In the genomic region with DNA sequence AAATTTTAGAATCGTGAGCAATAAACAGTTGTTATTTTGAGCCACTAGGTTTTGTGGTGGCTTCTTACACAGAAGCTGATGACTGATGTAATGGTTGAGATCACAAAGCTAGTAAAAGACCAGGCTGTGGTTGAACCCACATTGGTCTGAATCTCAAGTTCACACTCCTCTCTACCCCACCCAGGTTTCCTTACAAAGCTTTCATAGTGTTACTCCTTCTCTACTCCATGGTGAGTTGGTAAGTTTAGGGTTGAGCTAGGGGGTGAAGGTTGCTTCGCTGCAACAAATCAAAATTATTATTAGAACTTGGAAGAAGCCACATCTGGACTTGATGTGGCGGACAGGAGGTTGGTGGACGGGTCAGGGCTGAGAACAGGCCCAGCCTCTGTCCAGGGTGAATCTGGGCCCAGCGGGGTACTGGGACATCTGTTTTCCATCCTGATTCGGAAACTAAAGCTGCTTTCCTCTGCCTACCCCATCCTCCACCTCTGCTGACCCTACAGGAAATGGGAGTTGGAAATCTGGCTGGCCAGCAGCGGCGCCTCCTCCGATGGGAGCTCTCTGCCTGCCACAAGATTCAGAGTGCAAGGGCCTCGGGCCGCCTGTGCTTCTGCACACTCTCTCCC, we compare ENCODE assay signal across 11 cellular contexts.
DNase-seq lines count a peak whose midpoint lies in the region; ATAC-seq, FAIRE-seq and TF ChIP-seq lines count a peak whose summit lies in the region.
"Had no signal": no experiment of that assay in that cellular context is flagged by ENCODE, and none has a peak within 500 bp of the region (broad histone marks: within the 10 kb centered on the region; RNA-seq: fewer than 3 reads in every experiment).

No MANE protein-coding gene starts in this region.

- no peaks in the 10 kb centered on the region for H3K79me2 ChIP-seq in HepG2 (ENCODE audit: insufficient read depth, low read length)

- TF ChIP-seq CTCF in astrocyte of the spinal cord (IDR thresholded peaks at IDR 0.05; ENCODE audit: low read depth, low read length) (no peak), HepG2 (CRISPR knock-in tag; IDR thresholded peaks at IDR 0.05) (no peak), testis (IDR thresholded peaks at IDR 0.05) (no peak)

- TF ChIP-seq EP300 in HepG2 (IDR thresholded peaks at IDR 0.05; ENCODE audit: low read depth in 2 of 2, low read length in 2 of 2) (no peak), HepG2 (CRISPR knock-in tag; IDR thresholded peaks at IDR 0.05; ENCODE audit: borderline replicate concordance) (no peak)

- POLR2A ChIA-PET in HepG2 (lab: Yijun Ruan, JAX): interaction anchor here (1.1 to 2.6 kb wide), 3 partner anchors 20 to 161 kb away, joined by 4 to 19 read pairs (median 4); a partner anchor contains a TSS

- in situ Hi-C loops in astrocyte of the spinal cord (cut with HindIII; ENCODE audit: low sequenced_read_pairs) (no loop called here), HepG2 (cut with HindIII; ENCODE audit: extremely low pct_ligation_motif_present, low pct_unique_long_range_greater_than_20kb) (no loop called here)

- H3K4me3 ChIP-seq in astrocyte of the spinal cord (ENCODE audit: low read depth, low read length) (no peak overlapping the region), HepG2 (replicated peaks in 1 of 3; ENCODE audit: insufficient read depth in 1 of 3, low read depth in 2 of 3, low read length in 3 of 3) (no peak overlapping the region), testis (no peak overlapping the region)
- H3K4me3 ChIP-seq: A549, SK-N-MC, thoracic aorta had no signal

- peaks cover 50% of the 10 kb centered on the region for H3K4me1 ChIP-seq in HepG2 (ENCODE audit: insufficient read depth, low read length)
- peaks cover 6% of the 10 kb centered on the region for H3K4me1 ChIP-seq in testis

- BruUV-seq in HepG2 (replicated peaks; lab: Mats Ljungman, UMichigan): no TSS peak

- H3K36me3 ChIP-seq in HepG2 (replicated peaks in 1 of 2; ENCODE audit: control insufficient read depth in 1 of 2, insufficient read depth in 2 of 2, low read length in 2 of 2): no peaks in the 10 kb centered on the region
- H3K36me3 ChIP-seq in testis (ENCODE audit: low read depth, missing control alignments): no peaks in the 10 kb centered on the region
- H3K36me3 ChIP-seq: thoracic aorta had no signal

- no peak for FAIRE-seq in HepG2 (lab: Jason Lieb, UNC)
- FAIRE-seq: A549 had no signal

- TF ChIP-seq RAD21 in HepG2 (CRISPR knock-in tag; IDR thresholded peaks at IDR 0.05): no peak

- no peak overlapping the region for H3K4me2 ChIP-seq in HepG2 (ENCODE audit: low read depth, low read length)
- H3K4me2 ChIP-seq: A549 had no signal

- intact Hi-C loops in HepG2 (cut with micrococcal nuclease; ENCODE audit: unreplicated experiment): no loop called here
- intact Hi-C loops in testis (cut with DNase I; ENCODE audit: low total_unique reads): no loop called here

- CTCF ChIA-PET in HepG2 (lab: Yijun Ruan, JAX; ENCODE audit: low intra/inter-chr PET ratio, low total read pairs): no interaction called here

- no peak for DNase-seq in activated CD4-positive, CD25-positive, alpha-beta regulatory T cell treated with anti-CD3 and anti-CD28 coated beads, Interleukin-2, amount 50 U/mL, for 72 hours
- DNase-seq in astrocyte of the spinal cord (ENCODE audit: low read depth, low spot score) (peak; percentile 63), HepG2 (ENCODE audit: low spot score) (no peak), testis (peak; percentile 47)

- no peaks in the 10 kb centered on the region for H3K9me3 ChIP-seq in HepG2 (ENCODE audit: low read length)
- no peaks in the 10 kb centered on the region for H3K9me3 ChIP-seq in testis
- H3K9me3 ChIP-seq: A549, thoracic aorta had no signal

- TF ChIP-seq POLR2A in HepG2 (IDR thresholded peaks at IDR 0.05; ENCODE audit: insufficient read depth in 1 of 2, low read depth in 2 of 2, low read length in 2 of 2): no peak
- no peak for TF ChIP-seq POLR2A in testis (IDR thresholded peaks at IDR 0.05)

- H3K27me3 ChIP-seq in HepG2 (ENCODE audit: control insufficient read depth in 1 of 2, insufficient read depth in 2 of 2, low read length in 2 of 2) (no peaks in the 10 kb centered on the region), testis (no peaks in the 10 kb centered on the region)

- no peak overlapping the region for H2AFZ ChIP-seq in HepG2 (ENCODE audit: low read length)

- H3K27ac ChIP-seq in HepG2 (ENCODE audit: extremely low read length, insufficient read depth, low read length) (no peak overlapping the region), testis (peak overlapping the region in 1 of 2 donors; percentile 66)
- H3K27ac ChIP-seq: SK-N-MC, thoracic aorta had no signal

- no peaks in the 10 kb centered on the region for H4K20me1 ChIP-seq in HepG2 (ENCODE audit: insufficient read depth, low read length)

- 98% methylated on average over 11 of the region's 11 CpGs for WGBS in HepG2 (ENCODE audit: low lambda C conversion rate)
- WGBS in testis, 2 donors: 45 to 53% methylated on average over 11 of the region's 11 CpGs

- H3K9ac ChIP-seq in HepG2 (ENCODE audit: insufficient read depth, low read depth, low read length): no peak overlapping the region

- ATAC-seq in activated CD4-positive, CD25-positive, alpha-beta regulatory T cell treated with anti-CD3 and anti-CD28 coated beads, Interleukin-2, amount 50 U/mL, for 24 hours: peak; percentile 46 to 51
- ATAC-seq in HepG2 (no peak), HG02588 (IDR thresholded peaks at IDR 0.05; ENCODE audit: unreplicated experiment) (no peak), esophagus mucosa (no peak), HG03175 (IDR thresholded peaks at IDR 0.05; ENCODE audit: unreplicated experiment) (no peak)
- ATAC-seq: A549 had no signal

TF ChIP-seq in HepG2, 621 proteins besides CTCF, POLR2A, EP300 and RAD21:
- TF ChIP-seq HOXA3 (CRISPR knock-in tag; IDR thresholded peaks at IDR 0.05): peak; percentile 24; the same call in 1 of the 2 replicates
- TF ChIP-seq, protein P1, sequence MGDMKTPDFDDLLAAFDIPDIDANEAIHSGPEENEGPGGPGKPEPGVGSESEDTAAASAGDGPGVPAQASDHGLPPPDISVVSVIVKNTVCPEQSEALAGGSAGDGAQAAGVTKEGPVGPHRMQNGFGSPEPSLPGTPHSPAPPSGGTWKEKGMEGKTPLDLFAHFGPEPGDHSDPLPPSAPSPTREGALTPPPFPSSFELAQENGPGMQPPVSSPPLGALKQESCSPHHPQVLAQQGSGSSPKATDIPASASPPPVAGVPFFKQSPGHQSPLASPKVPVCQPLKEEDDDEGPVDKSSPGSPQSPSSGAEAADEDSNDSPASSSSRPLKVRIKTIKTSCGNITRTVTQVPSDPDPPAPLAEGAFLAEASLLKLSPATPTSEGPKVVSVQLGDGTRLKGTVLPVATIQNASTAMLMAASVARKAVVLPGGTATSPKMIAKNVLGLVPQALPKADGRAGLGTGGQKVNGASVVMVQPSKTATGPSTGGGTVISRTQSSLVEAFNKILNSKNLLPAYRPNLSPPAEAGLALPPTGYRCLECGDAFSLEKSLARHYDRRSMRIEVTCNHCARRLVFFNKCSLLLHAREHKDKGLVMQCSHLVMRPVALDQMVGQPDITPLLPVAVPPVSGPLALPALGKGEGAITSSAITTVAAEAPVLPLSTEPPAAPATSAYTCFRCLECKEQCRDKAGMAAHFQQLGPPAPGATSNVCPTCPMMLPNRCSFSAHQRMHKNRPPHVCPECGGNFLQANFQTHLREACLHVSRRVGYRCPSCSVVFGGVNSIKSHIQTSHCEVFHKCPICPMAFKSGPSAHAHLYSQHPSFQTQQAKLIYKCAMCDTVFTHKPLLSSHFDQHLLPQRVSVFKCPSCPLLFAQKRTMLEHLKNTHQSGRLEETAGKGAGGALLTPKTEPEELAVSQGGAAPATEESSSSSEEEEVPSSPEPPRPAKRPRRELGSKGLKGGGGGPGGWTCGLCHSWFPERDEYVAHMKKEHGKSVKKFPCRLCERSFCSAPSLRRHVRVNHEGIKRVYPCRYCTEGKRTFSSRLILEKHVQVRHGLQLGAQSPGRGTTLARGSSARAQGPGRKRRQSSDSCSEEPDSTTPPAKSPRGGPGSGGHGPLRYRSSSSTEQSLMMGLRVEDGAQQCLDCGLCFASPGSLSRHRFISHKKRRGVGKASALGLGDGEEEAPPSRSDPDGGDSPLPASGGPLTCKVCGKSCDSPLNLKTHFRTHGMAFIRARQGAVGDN (CRISPR knock-in tag; IDR thresholded peaks at IDR 0.05): peak; percentile 13; the same call in 1 of the 2 replicates
- no peak for TF ChIP-seq NFIB (CRISPR knock-in tag; IDR thresholded peaks at IDR 0.05; ENCODE audit: borderline replicate concordance)
- TF ChIP-seq IKZF1 (IDR thresholded peaks at IDR 0.05): no peak
- no peak for TF ChIP-seq RORA (CRISPR knock-in tag; IDR thresholded peaks at IDR 0.05)
- TF ChIP-seq, protein P2, sequence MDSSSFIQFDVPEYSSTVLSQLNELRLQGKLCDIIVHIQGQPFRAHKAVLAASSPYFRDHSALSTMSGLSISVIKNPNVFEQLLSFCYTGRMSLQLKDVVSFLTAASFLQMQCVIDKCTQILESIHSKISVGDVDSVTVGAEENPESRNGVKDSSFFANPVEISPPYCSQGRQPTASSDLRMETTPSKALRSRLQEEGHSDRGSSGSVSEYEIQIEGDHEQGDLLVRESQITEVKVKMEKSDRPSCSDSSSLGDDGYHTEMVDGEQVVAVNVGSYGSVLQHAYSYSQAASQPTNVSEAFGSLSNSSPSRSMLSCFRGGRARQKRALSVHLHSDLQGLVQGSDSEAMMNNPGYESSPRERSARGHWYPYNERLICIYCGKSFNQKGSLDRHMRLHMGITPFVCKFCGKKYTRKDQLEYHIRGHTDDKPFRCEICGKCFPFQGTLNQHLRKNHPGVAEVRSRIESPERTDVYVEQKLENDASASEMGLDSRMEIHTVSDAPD (CRISPR knock-in tag; IDR thresholded peaks at IDR 0.05): no peak

Comparison
In these comparisons a context has a peak if more than half of its experiments do, and no peak if none do; other contexts are left out.
1. ATAC-seq: peak in activated CD4-positive, CD25-positive, alpha-beta regulatory T cell treated with anti-CD3 and anti-CD28 coated beads, Interleukin-2, amount 50 U/mL, for 24 hours (2 of 2); none in HepG2 (single experiment), HG02588 (single experiment), esophagus mucosa (single experiment) and HG03175 (single experiment).
2. DNase-seq: peak in astrocyte of the spinal cord (single experiment) and testis (single experiment); none in activated CD4-positive, CD25-positive, alpha-beta regulatory T cell treated with anti-CD3 and anti-CD28 coated beads, Interleukin-2, amount 50 U/mL, for 72 hours (single experiment) and HepG2 (single experiment).